Comparison of ENCODE assay signal across 8 cellular contexts in genomic region chr18:62881509-62882016, GRCh38.
DNase-seq lines count a peak whose midpoint lies in the region; ATAC-seq lines count a peak whose summit lies in the region.
"Had no signal": no experiment of that assay in that cellular context is flagged by ENCODE, and none has a peak within 500 bp of the region (broad histone marks: within the 10 kb centered on the region; RNA-seq: fewer than 3 reads in every experiment).

No MANE protein-coding gene starts in this region.

- peak; percentile 89 for DNase-seq in NCI-H1092 treated with DMSO at 0.1 percent for 48 hours (lab: John Stamatoyannopoulos, UW)
- no peak for DNase-seq in left lobe of liver (ENCODE audit: low spot score)
- DNase-seq in effector CD8-positive, alpha-beta T cell (lab: John Stamatoyannopoulos, UW): no peak
- no peak for DNase-seq in GDM1 (lab: John Stamatoyannopoulos, UW)

- H3K27ac ChIP-seq in angular gyrus (ENCODE audit: low read depth, low read length): peak overlapping the region; percentile 58
- H3K27ac ChIP-seq: SK-N-MC had no signal

- ATAC-seq in GM18868 (IDR thresholded peaks at IDR 0.05; ENCODE audit: unreplicated experiment): peak; percentile 83
- peak; percentile 50 for ATAC-seq in left lobe of liver
- ATAC-seq in GM19397 (IDR thresholded peaks at IDR 0.05; ENCODE audit: unreplicated experiment): no peak
